Comparison of ENCODE assay signal across 17 cellular contexts in genomic region chrX:148611993-148612392, GRCh38.
A peak's percentile ranks its signal among the peaks of the same experiment; 100 is the strongest.
DNase-seq lines count a peak whose midpoint lies in the region; ATAC-seq and TF ChIP-seq lines count a peak whose summit lies in the region.
"Had no signal": no experiment of that assay in that cellular context is flagged by ENCODE, and none has a peak within 500 bp of the region (broad histone marks: within the 10 kb centered on the region; RNA-seq: fewer than 3 reads in every experiment).

No MANE protein-coding gene starts in this region.

- ATAC-seq in activated CD8-positive, alpha-beta T cell treated with anti-CD3 and anti-CD28 coated beads for 36 hours, result peak; percentile 77
- no peak for ATAC-seq in activated CD8-positive, alpha-beta T cell treated with anti-CD3 and anti-CD28 coated beads, Interleukin-2, amount 10 ng/mL, durations not matched to agents 7 days and 5 days
- ATAC-seq in GM21619 (IDR thresholded peaks at IDR 0.05; ENCODE audit: unreplicated experiment), result peak; percentile 42
- peak; percentile 61 for ATAC-seq in HG03442 (IDR thresholded peaks at IDR 0.05; ENCODE audit: unreplicated experiment)
- ATAC-seq in stimulated activated memory B cell treated with anti-CD40 and anti-IgM and Interleukin-4, amounts not matched to agents 10 μg/mL and 1 μg/mL and 100 μg/mL, for 72 hours, result peak; percentile 67
- ATAC-seq in HG03135 (IDR thresholded peaks at IDR 0.05; ENCODE audit: unreplicated experiment), result no peak
- ATAC-seq: A549; activated CD8-positive, alpha-beta memory T cell treated with anti-CD3 and anti-CD28 coated beads, Interleukin-2, amount 10 ng/mL, durations not matched to agents 7 days and 5 days had no signal

- CTCF ChIA-PET in activated CD8-positive, alpha-beta T cell treated with anti-CD3 and anti-CD28 coated beads for 36 hours (lab: Charles Lee), result no interaction called here
- CTCF ChIA-PET in activated CD8-positive, alpha-beta T cell treated with anti-CD3 and anti-CD28 coated beads, Interleukin-2, amount 10 ng/mL, durations not matched to agents 7 days and 5 days (lab: Charles Lee), result no interaction called here

- TF ChIP-seq CTCF in activated CD8-positive, alpha-beta T cell treated with anti-CD3 and anti-CD28 coated beads for 36 hours (IDR thresholded peaks at IDR 0.05), result no peak

- POLR2A ChIA-PET in activated CD8-positive, alpha-beta T cell treated with anti-CD3 and anti-CD28 coated beads for 36 hours (lab: Charles Lee), result no interaction called here
- POLR2A ChIA-PET in activated CD8-positive, alpha-beta T cell treated with anti-CD3 and anti-CD28 coated beads, Interleukin-2, amount 10 ng/mL, durations not matched to agents 7 days and 5 days (lab: Charles Lee), result no interaction called here

- H3K27ac Mint-ChIP-seq in activated CD8-positive, alpha-beta T cell treated with anti-CD3 and anti-CD28 coated beads for 36 hours, result no peak overlapping the region
- no peak overlapping the region for H3K27ac Mint-ChIP-seq in activated CD8-positive, alpha-beta T cell treated with anti-CD3 and anti-CD28 coated beads, Interleukin-2, amount 10 ng/mL, durations not matched to agents 7 days and 5 days
- H3K27ac Mint-ChIP-seq in stimulated activated memory B cell treated with anti-CD40 and anti-IgM and Interleukin-4, amounts not matched to agents 10 μg/mL and 1 μg/mL and 100 μg/mL, for 72 hours, result peak overlapping the region; percentile 73
- H3K27ac Mint-ChIP-seq: activated CD8-positive, alpha-beta memory T cell treated with anti-CD3 and anti-CD28 coated beads, Interleukin-2, amount 10 ng/mL, durations not matched to agents 7 days and 5 days had no signal

- peaks cover 2% of the 10 kb centered on the region for H3K36me3 Mint-ChIP-seq in activated CD8-positive, alpha-beta T cell treated with anti-CD3 and anti-CD28 coated beads for 36 hours (ENCODE audit: low read depth)
- no peaks in the 10 kb centered on the region for H3K36me3 Mint-ChIP-seq in activated CD8-positive, alpha-beta T cell treated with anti-CD3 and anti-CD28 coated beads, Interleukin-2, amount 10 ng/mL, durations not matched to agents 7 days and 5 days (ENCODE audit: low read depth)
- peaks cover 5% of the 10 kb centered on the region for H3K36me3 Mint-ChIP-seq in stimulated activated memory B cell treated with anti-CD40 and anti-IgM and Interleukin-4, amounts not matched to agents 10 μg/mL and 1 μg/mL and 100 μg/mL, for 72 hours

- intact Hi-C loops in activated CD8-positive, alpha-beta T cell treated with anti-CD3 and anti-CD28 coated beads for 36 hours (cut with micrococcal nuclease), result no loop called here

- H3K4me3 Mint-ChIP-seq in activated CD8-positive, alpha-beta T cell treated with anti-CD3 and anti-CD28 coated beads for 36 hours, result no peak overlapping the region
- H3K4me3 Mint-ChIP-seq in activated CD8-positive, alpha-beta T cell treated with anti-CD3 and anti-CD28 coated beads, Interleukin-2, amount 10 ng/mL, durations not matched to agents 7 days and 5 days, result no peak overlapping the region
- H3K4me3 Mint-ChIP-seq in stimulated activated memory B cell treated with anti-CD40 and anti-IgM and Interleukin-4, amounts not matched to agents 10 μg/mL and 1 μg/mL and 100 μg/mL, for 72 hours, result no peak overlapping the region
- H3K4me3 Mint-ChIP-seq: activated CD8-positive, alpha-beta memory T cell treated with anti-CD3 and anti-CD28 coated beads, Interleukin-2, amount 10 ng/mL, durations not matched to agents 7 days and 5 days had no signal

- no peaks in the 10 kb centered on the region for H3K27me3 Mint-ChIP-seq in activated CD8-positive, alpha-beta T cell treated with anti-CD3 and anti-CD28 coated beads for 36 hours
- H3K27me3 Mint-ChIP-seq in activated CD8-positive, alpha-beta T cell treated with anti-CD3 and anti-CD28 coated beads, Interleukin-2, amount 10 ng/mL, durations not matched to agents 7 days and 5 days (ENCODE audit: low read depth), result no peaks in the 10 kb centered on the region
- no peaks in the 10 kb centered on the region for H3K27me3 Mint-ChIP-seq in stimulated activated memory B cell treated with anti-CD40 and anti-IgM and Interleukin-4, amounts not matched to agents 10 μg/mL and 1 μg/mL and 100 μg/mL, for 72 hours
- H3K27me3 Mint-ChIP-seq: activated CD8-positive, alpha-beta memory T cell treated with anti-CD3 and anti-CD28 coated beads, Interleukin-2, amount 10 ng/mL, durations not matched to agents 7 days and 5 days had no signal

- H3K4me1 Mint-ChIP-seq in activated CD8-positive, alpha-beta T cell treated with anti-CD3 and anti-CD28 coated beads for 36 hours (ENCODE audit: low read depth), result peaks cover 30% of the 10 kb centered on the region
- H3K4me1 Mint-ChIP-seq in activated CD8-positive, alpha-beta T cell treated with anti-CD3 and anti-CD28 coated beads, Interleukin-2, amount 10 ng/mL, durations not matched to agents 7 days and 5 days (ENCODE audit: low read depth), result peaks cover 1% of the 10 kb centered on the region
- peaks cover 26% of the 10 kb centered on the region for H3K4me1 Mint-ChIP-seq in stimulated activated memory B cell treated with anti-CD40 and anti-IgM and Interleukin-4, amounts not matched to agents 10 μg/mL and 1 μg/mL and 100 μg/mL, for 72 hours

- peaks cover 3% of the 10 kb centered on the region for H3K9me3 Mint-ChIP-seq in activated CD8-positive, alpha-beta T cell treated with anti-CD3 and anti-CD28 coated beads for 36 hours
- peaks cover 5% of the 10 kb centered on the region for H3K9me3 Mint-ChIP-seq in activated CD8-positive, alpha-beta T cell treated with anti-CD3 and anti-CD28 coated beads, Interleukin-2, amount 10 ng/mL, durations not matched to agents 7 days and 5 days (ENCODE audit: insufficient read depth)
- H3K9me3 Mint-ChIP-seq in stimulated activated memory B cell treated with anti-CD40 and anti-IgM and Interleukin-4, amounts not matched to agents 10 μg/mL and 1 μg/mL and 100 μg/mL, for 72 hours, result peaks cover 3% of the 10 kb centered on the region

- no peak for DNase-seq in activated CD8-positive, alpha-beta T cell treated with anti-CD3 and anti-CD28 coated beads for 36 hours
- no peak for DNase-seq in activated CD8-positive, alpha-beta T cell treated with anti-CD3 and anti-CD28 coated beads, Interleukin-2, amount 10 ng/mL, durations not matched to agents 7 days and 5 days
- DNase-seq in NCI-H2227 treated with DMSO at 0.1 percent for 48 hours (lab: John Stamatoyannopoulos, UW) (no peak), hepatic stellate cell (ENCODE audit: low spot score) (no peak)
- DNase-seq: activated CD8-positive, alpha-beta memory T cell treated with anti-CD3 and anti-CD28 coated beads, Interleukin-2, amount 10 ng/mL, durations not matched to agents 7 days and 5 days; GDM1; NCI-H1694; NCI-H69; posterior cingulate gyrus; SJCRH30; stimulated activated CD4-positive, alpha-beta T cell treated with anti-CD3 and anti-CD28 coated beads, Interleukin-12 subunit alpha, Interleukin-12 subunit beta, amount 100 ng/mL, for 4 hours; tibial artery had no signal

Comparison
In these comparisons a context has a peak if more than half of its experiments do, and no peak if none do; other contexts are left out.
1. ATAC-seq: peak in activated CD8-positive, alpha-beta T cell treated with anti-CD3 and anti-CD28 coated beads for 36 hours (single experiment), GM21619 (single experiment), HG03442 (single experiment) and stimulated activated memory B cell treated with anti-CD40 and anti-IgM and Interleukin-4, amounts not matched to agents 10 μg/mL and 1 μg/mL and 100 μg/mL, for 72 hours (single experiment); none in activated CD8-positive, alpha-beta T cell treated with anti-CD3 and anti-CD28 coated beads, Interleukin-2, amount 10 ng/mL, durations not matched to agents 7 days and 5 days (single experiment) and HG03135 (single experiment).